ENCODE assay signal across 8 cellular contexts in genomic region chrX:150365051-150365952, GRCh38. TPM values are rescaled to one million over a fixed set of nuclear protein-coding genes. Genes with fewer than 3 reads are reported as not detected.
DNase-seq lines count a peak whose midpoint lies in the region; ATAC-seq and TF ChIP-seq lines count a peak whose summit lies in the region.

No MANE protein-coding gene starts in this region.

- WGBS in gastroesophageal sphincter (ENCODE audit: low coverage in 1 of 2), 2 donors, result 20% methylated on average over 1 of the region's 75 CpGs; no CpG with 5 or more reads in 1 of the 2 donors
- 0 to 34% methylated on average over 1 to 46 of the region's 75 CpGs for WGBS in upper lobe of left lung, 2 donors

- CTCF ChIA-PET in Panc1 (lab: Charles Lee), result interaction anchor here (0.7 kb wide), 1 partner anchor 12 kb away, joined by 3 read pairs; no protein-coding TSS in a partner anchor
- CTCF ChIA-PET in activated naive CD4-positive, alpha-beta T cell treated with anti-CD3 and anti-CD28 coated beads, Interleukin-2, amount 10 ng/mL, durations not matched to agents 7 days and 5 days (lab: Charles Lee), result interaction anchor here (0.6 to 4.9 kb wide), 13 partner anchors 9 to 353 kb away, joined by 3 to 70 read pairs (median 4); no protein-coding TSS in a partner anchor

- no peak overlapping the region for H3K27ac ChIP-seq in Panc1 (ENCODE audit: low read length)
- H3K27ac ChIP-seq in gastroesophageal sphincter, result peak overlapping the region; percentile 34 to 91 (median 86)
- peak overlapping the region; percentile 75 to 85 (median 84) for H3K27ac ChIP-seq in upper lobe of left lung

- no peaks in the 10 kb centered on the region for H3K9me3 Mint-ChIP-seq in activated naive CD4-positive, alpha-beta T cell treated with anti-CD3 and anti-CD28 coated beads, Interleukin-2, amount 10 ng/mL, durations not matched to agents 7 days and 5 days
- H3K9me3 Mint-ChIP-seq in neural crest cell, result peaks cover 2% of the 10 kb centered on the region

- in situ Hi-C loops in ACHN (cut with HindIII; ENCODE audit: low pct_ligation_motif_present, low pct_unique_long_range_greater_than_20kb, low sequenced_read_pairs) (no loop called here), Panc1 (cut with HindIII; ENCODE audit: low pct_unique_long_range_greater_than_20kb, low sequenced_read_pairs) (no loop called here)

- peak; percentile 39 for ATAC-seq in Panc1
- ATAC-seq in gastroesophageal sphincter, result peak; percentile 59
- ATAC-seq in upper lobe of left lung (ENCODE audit: low FRiP score in 2 of 2), result peak; percentile 41 to 76
- no peak for ATAC-seq in GM19463 (IDR thresholded peaks at IDR 0.05; ENCODE audit: unreplicated experiment)

- no peak for TF ChIP-seq EP300 in gastroesophageal sphincter (IDR thresholded peaks at IDR 0.05)
- TF ChIP-seq EP300 in upper lobe of left lung (IDR thresholded peaks at IDR 0.05), result no peak

- H3K9me3 ChIP-seq in Panc1 (ENCODE audit: control insufficient read depth, insufficient read depth, low read depth, low read length), result no peaks in the 10 kb centered on the region
- H3K9me3 ChIP-seq in gastroesophageal sphincter, result no peaks in the 10 kb centered on the region
- H3K9me3 ChIP-seq in upper lobe of left lung, result no peaks in the 10 kb centered on the region

- BruUV-seq in Panc1 (replicated peaks; lab: Mats Ljungman, UMichigan), result no TSS peak

- H3K27ac Mint-ChIP-seq in activated naive CD4-positive, alpha-beta T cell treated with anti-CD3 and anti-CD28 coated beads, Interleukin-2, amount 10 ng/mL, durations not matched to agents 7 days and 5 days, result peak overlapping the region; percentile 64
- peak overlapping the region; percentile 65 for H3K27ac Mint-ChIP-seq in neural crest cell (ENCODE audit: unreplicated experiment)

- H3K36me3 ChIP-seq in H7 (replicated peaks; ENCODE audit: control insufficient read depth, insufficient read depth, low read length) (no peaks in the 10 kb centered on the region), Panc1 (ENCODE audit: control insufficient read depth, insufficient read depth, low read length) (no peaks in the 10 kb centered on the region), gastroesophageal sphincter (no peaks in the 10 kb centered on the region), upper lobe of left lung (no peaks in the 10 kb centered on the region)

- intact Hi-C loops in Panc1 (cut with micrococcal nuclease; ENCODE audit: unreplicated experiment), result loop anchor here (5.0 to 10.0 kb wide), 2 partner anchors 122 to 319 kb away; no protein-coding TSS in a partner anchor

- POLR2A ChIA-PET in Panc1 (lab: Charles Lee), result interaction anchor here (0.5 kb wide), 1 partner anchor 355 kb away, joined by 3 read pairs; no protein-coding TSS in a partner anchor

- H3K4me1 Mint-ChIP-seq in activated naive CD4-positive, alpha-beta T cell treated with anti-CD3 and anti-CD28 coated beads, Interleukin-2, amount 10 ng/mL, durations not matched to agents 7 days and 5 days, result peaks cover 28% of the 10 kb centered on the region
- peaks cover 27% of the 10 kb centered on the region for H3K4me1 Mint-ChIP-seq in neural crest cell

- H3K4me3 Mint-ChIP-seq in activated naive CD4-positive, alpha-beta T cell treated with anti-CD3 and anti-CD28 coated beads, Interleukin-2, amount 10 ng/mL, durations not matched to agents 7 days and 5 days, result peak overlapping the region; percentile 78
- H3K4me3 Mint-ChIP-seq in neural crest cell, result peak overlapping the region; percentile 92

- H3K4me3 ChIP-seq in H7 (ENCODE audit: insufficient read depth, low read depth, low read length), result peak overlapping the region; percentile 67
- peak overlapping the region; percentile 51 to 84 for H3K4me3 ChIP-seq in Panc1 (ENCODE audit: low read depth in 2 of 2, low read length in 2 of 2)
- peak overlapping the region; percentile 48 to 66 for H3K4me3 ChIP-seq in gastroesophageal sphincter
- peak overlapping the region; percentile 44 to 67 (median 60) for H3K4me3 ChIP-seq in upper lobe of left lung

- H3K27me3 ChIP-seq in H7 (ENCODE audit: control insufficient read depth, insufficient read depth, low read length) (peaks cover 65% of the 10 kb centered on the region), Panc1 (ENCODE audit: control insufficient read depth, insufficient read depth, low read length) (peaks cover 4% of the 10 kb centered on the region), gastroesophageal sphincter (no peaks in the 10 kb centered on the region), upper lobe of left lung (peaks cover 0 to 20% (median 0%) of the 10 kb centered on the region in 4 donors)

- H3K36me3 Mint-ChIP-seq in activated naive CD4-positive, alpha-beta T cell treated with anti-CD3 and anti-CD28 coated beads, Interleukin-2, amount 10 ng/mL, durations not matched to agents 7 days and 5 days, result no peaks in the 10 kb centered on the region
- H3K36me3 Mint-ChIP-seq in neural crest cell (ENCODE audit: low read depth), result no peaks in the 10 kb centered on the region

- H3K27me3 Mint-ChIP-seq in activated naive CD4-positive, alpha-beta T cell treated with anti-CD3 and anti-CD28 coated beads, Interleukin-2, amount 10 ng/mL, durations not matched to agents 7 days and 5 days, result peaks cover 54% of the 10 kb centered on the region
- H3K27me3 Mint-ChIP-seq in neural crest cell (ENCODE audit: low read depth), result peaks cover 30% of the 10 kb centered on the region

- peak; percentile 65 for DNase-seq in ACHN
- peak; percentile 88 for DNase-seq in H7
- no peak for DNase-seq in Panc1 (ENCODE audit: low read depth, low spot score)
- DNase-seq in activated naive CD4-positive, alpha-beta T cell treated with anti-CD3 and anti-CD28 coated beads, Interleukin-2, amount 10 ng/mL, durations not matched to agents 7 days and 5 days, result peak; percentile 79
- DNase-seq in neural crest cell (ENCODE audit: low read depth, low spot score), result peak; percentile 72
- peak; percentile 61 to 93 for DNase-seq in upper lobe of left lung

- peak; percentile 79 for TF ChIP-seq CTCF in Panc1 (IDR thresholded peaks at IDR 0.05)
- peak in 3 of 4 experiments; percentile 60 to 74 (median 64) for TF ChIP-seq CTCF in gastroesophageal sphincter (IDR thresholded peaks at IDR 0.05)
- TF ChIP-seq CTCF in neural crest cell (conservative IDR thresholded peaks at IDR 0.05), result peak; percentile 66
- peak; percentile 46 to 81 (median 78) for TF ChIP-seq CTCF in upper lobe of left lung (IDR thresholded peaks at IDR 0.05)

- TF ChIP-seq POLR2A in gastroesophageal sphincter (IDR thresholded peaks at IDR 0.05), result peak; percentile 15 to 17
- peak in 1 of 4 donors; percentile 27 for TF ChIP-seq POLR2A in upper lobe of left lung (IDR thresholded peaks at IDR 0.05)

- H3K4me1 ChIP-seq in Panc1 (ENCODE audit: control insufficient read depth, insufficient read depth, low read length), result peaks cover 8% of the 10 kb centered on the region; the same call in 1 of the 2 replicates
- H3K4me1 ChIP-seq in gastroesophageal sphincter, result peaks cover 0 to 21% (median 9%) of the 10 kb centered on the region in 3 donors
- peaks cover 3 to 34% (median 10%) of the 10 kb centered on the region in 4 donors for H3K4me1 ChIP-seq in upper lobe of left lung

RNA-seq across cellular contexts. Expression of gene MAMLD1, which starts 2.2 kb away (rescaled TPM):
- 0.31 and 1.1 TPM in 2 replicates for total RNA-seq in H7 (2014; rRNA removed; shearing (Covaris generic))
- 2.1 TPM for total RNA-seq in Panc1 (2021; ENCODE audit: unreplicated experiment)
- polyA plus RNA-seq in Panc1 (2012; ENCODE audit: insufficient read length), result 1.8 TPM
- total RNA-seq in gastroesophageal sphincter, result 1 to 10 TPM; 2.2 to 7.3 (median 3.9) TPM
- total RNA-seq in neural crest cell, result 4.5 TPM in 2 replicates
- 1 to 10 TPM; 1.1 to 7.8 (median 3.7) TPM for total RNA-seq in upper lobe of left lung
